Comparison of ENCODE assay signal across 10 cellular contexts in the genomic region with DNA sequence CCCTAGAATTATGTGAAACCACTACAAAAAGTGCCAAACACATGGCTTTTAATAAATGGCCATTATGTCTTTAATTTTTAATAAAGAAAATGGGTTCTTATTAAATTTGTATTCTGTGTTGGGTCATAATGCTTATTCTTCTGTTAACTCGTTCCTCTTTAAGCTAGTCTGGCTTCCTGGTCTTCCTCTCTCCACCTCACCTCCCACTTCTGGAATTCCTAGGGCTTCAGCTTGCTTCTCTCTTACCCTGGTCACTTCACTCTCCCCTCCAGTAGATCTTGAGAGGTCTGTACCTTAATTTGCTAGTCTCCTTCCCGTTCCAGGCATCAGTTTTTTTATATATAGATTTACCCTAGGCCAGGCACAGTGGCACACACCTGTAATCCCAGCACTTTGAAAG.
DNase-seq lines count a peak whose midpoint lies in the region; ATAC-seq and TF ChIP-seq lines count a peak whose summit lies in the region.
"Had no signal": no experiment of that assay in that cellular context is flagged by ENCODE, and none has a peak within 500 bp of the region (broad histone marks: within the 10 kb centered on the region; RNA-seq: fewer than 3 reads in every experiment).

No MANE protein-coding gene starts in this region.

- no peaks in the 10 kb centered on the region for H3K27me3 Mint-ChIP-seq in stimulated activated naive CD8-positive, alpha-beta T cell treated with anti-CD3 and anti-CD28 coated beads, Interleukin-15, Interleukin-2, amounts not matched to agents 100 ng/mL and 50 ng/mL, for 24 hours
- H3K27me3 Mint-ChIP-seq in activated T-helper 17 cell treated with anti-CD3 and anti-CD28 coated beads, Interleukin-2, amount 50 U/mL, for 72 hours = no peaks in the 10 kb centered on the region
- peaks cover 2 to 10% (median 9%) of the 10 kb centered on the region in 3 donors for H3K27me3 Mint-ChIP-seq in immature natural killer cell (ENCODE audit: low read depth in 3 of 3)

- peaks cover 32% of the 10 kb centered on the region for H3K4me1 ChIP-seq in vagina
- H3K4me1 ChIP-seq in right atrium auricular region = peaks cover 0 to 31% of the 10 kb centered on the region in 2 donors

- peak overlapping the region; percentile 90 for H3K4me3 Mint-ChIP-seq in stimulated activated naive CD8-positive, alpha-beta T cell treated with anti-CD3 and anti-CD28 coated beads, Interleukin-15, Interleukin-2, amounts not matched to agents 100 ng/mL and 50 ng/mL, for 24 hours
- peak overlapping the region; percentile 85 for H3K4me3 Mint-ChIP-seq in activated T-helper 17 cell treated with anti-CD3 and anti-CD28 coated beads, Interleukin-2, amount 50 U/mL, for 72 hours
- peak overlapping the region; percentile 96 to 99 (median 97) for H3K4me3 Mint-ChIP-seq in immature natural killer cell

- H3K27ac ChIP-seq in vagina (peak overlapping the region; percentile 80), right atrium auricular region (no peak overlapping the region)

- no peak for ATAC-seq in stimulated activated naive CD8-positive, alpha-beta T cell treated with anti-CD3 and anti-CD28 coated beads, Interleukin-15, Interleukin-2, amounts not matched to agents 100 U/mL and 50 U/mL, for 24 hours
- ATAC-seq in activated T-helper 17 cell treated with anti-CD3 and anti-CD28 coated beads, Interleukin-2, amount 50 U/mL, for 72 hours (replicated peaks) = no peak
- ATAC-seq: heart right ventricle had no signal

- TF ChIP-seq CTCF in vagina (IDR thresholded peaks at IDR 0.05) = no peak
- TF ChIP-seq CTCF in right atrium auricular region (IDR thresholded peaks at IDR 0.05) = no peak

- H3K27me3 ChIP-seq in vagina = no peaks in the 10 kb centered on the region
- no peaks in the 10 kb centered on the region for H3K27me3 ChIP-seq in right atrium auricular region
- H3K27me3 ChIP-seq: heart right ventricle had no signal

- H3K27ac Mint-ChIP-seq in stimulated activated naive CD8-positive, alpha-beta T cell treated with anti-CD3 and anti-CD28 coated beads, Interleukin-15, Interleukin-2, amounts not matched to agents 100 ng/mL and 50 ng/mL, for 24 hours = peak overlapping the region; percentile 69
- H3K27ac Mint-ChIP-seq in activated T-helper 17 cell treated with anti-CD3 and anti-CD28 coated beads, Interleukin-2, amount 50 U/mL, for 72 hours = peak overlapping the region; percentile 88
- peak overlapping the region; percentile 91 to 99 (median 98) for H3K27ac Mint-ChIP-seq in immature natural killer cell

- no peak for DNase-seq in stimulated activated naive CD8-positive, alpha-beta T cell treated with anti-CD3 and anti-CD28 coated beads, Interleukin-15, Interleukin-2, amounts not matched to agents 100 U/mL and 50 U/mL, for 24 hours
- no peak for DNase-seq in immature natural killer cell
- no peak for DNase-seq in vagina (ENCODE audit: extremely low spot score in 2 of 2)
- DNase-seq in SHP77 (lab: John Stamatoyannopoulos, UW) = no peak
- no peak for DNase-seq in right atrium auricular region (ENCODE audit: low spot score)
- no peak for DNase-seq in NCI-H1105 (lab: John Stamatoyannopoulos, UW)
- DNase-seq: heart right ventricle, NCI-H1436 had no signal

- intact Hi-C loops in vagina (cut with DNase I) = no loop called here

- peaks cover 5% of the 10 kb centered on the region for H3K36me3 Mint-ChIP-seq in stimulated activated naive CD8-positive, alpha-beta T cell treated with anti-CD3 and anti-CD28 coated beads, Interleukin-15, Interleukin-2, amounts not matched to agents 100 ng/mL and 50 ng/mL, for 24 hours (ENCODE audit: low read depth)
- H3K36me3 Mint-ChIP-seq in activated T-helper 17 cell treated with anti-CD3 and anti-CD28 coated beads, Interleukin-2, amount 50 U/mL, for 72 hours (ENCODE audit: low read depth) = peaks cover 6% of the 10 kb centered on the region
- H3K36me3 Mint-ChIP-seq in immature natural killer cell = no peaks in the 10 kb centered on the region

- no peaks in the 10 kb centered on the region for H3K36me3 ChIP-seq in vagina
- no peaks in the 10 kb centered on the region for H3K36me3 ChIP-seq in right atrium auricular region
- H3K36me3 ChIP-seq: heart right ventricle had no signal

- no peaks in the 10 kb centered on the region for H3K9me3 Mint-ChIP-seq in stimulated activated naive CD8-positive, alpha-beta T cell treated with anti-CD3 and anti-CD28 coated beads, Interleukin-15, Interleukin-2, amounts not matched to agents 100 ng/mL and 50 ng/mL, for 24 hours
- no peaks in the 10 kb centered on the region for H3K9me3 Mint-ChIP-seq in activated T-helper 17 cell treated with anti-CD3 and anti-CD28 coated beads, Interleukin-2, amount 50 U/mL, for 72 hours
- H3K9me3 Mint-ChIP-seq in immature natural killer cell = no peaks in the 10 kb centered on the region

- H3K9me3 ChIP-seq in vagina (no peaks in the 10 kb centered on the region), right atrium auricular region (no peaks in the 10 kb centered on the region)
- H3K9me3 ChIP-seq: heart right ventricle had no signal

- TF ChIP-seq POLR2A in vagina (IDR thresholded peaks at IDR 0.05) = no peak

- H3K4me3 ChIP-seq in vagina (peak overlapping the region in 1 of 2 donors; percentile 46), right atrium auricular region (peak overlapping the region in 1 of 2 donors; percentile 60)

- peaks cover 51% of the 10 kb centered on the region for H3K4me1 Mint-ChIP-seq in stimulated activated naive CD8-positive, alpha-beta T cell treated with anti-CD3 and anti-CD28 coated beads, Interleukin-15, Interleukin-2, amounts not matched to agents 100 ng/mL and 50 ng/mL, for 24 hours (ENCODE audit: low read depth)
- peaks cover 20% of the 10 kb centered on the region for H3K4me1 Mint-ChIP-seq in activated T-helper 17 cell treated with anti-CD3 and anti-CD28 coated beads, Interleukin-2, amount 50 U/mL, for 72 hours
- peaks cover 48 to 57% of the 10 kb centered on the region in 2 donors for H3K4me1 Mint-ChIP-seq in immature natural killer cell
